1 cellular context compared by ENCODE assay signal in genomic region chr4:158786155-158786581, GRCh38.
TF ChIP-seq lines count a peak whose summit lies in the region.

No MANE protein-coding gene starts in this region.

TF ChIP-seq in HEK293, 187 proteins besides CTCF, POLR2A, EP300 and RAD21 (continued from another document):
- peak; percentile 42; the same call in 1 of the 2 replicates for TF ChIP-seq IKZF3 (tag by site-specific recombination; IDR thresholded peaks at IDR 0.05)
- peak; percentile 40; the same call in 1 of the 2 replicates for TF ChIP-seq ZEB2 (tag by site-specific recombination; IDR thresholded peaks at IDR 0.05)
- TF ChIP-seq ZSCAN30 (tag by site-specific recombination; IDR thresholded peaks at IDR 0.05): peak; percentile 33; the same call in 1 of the 2 replicates
- TF ChIP-seq ZNF558 (tag by site-specific recombination; IDR thresholded peaks at IDR 0.05): no peak
- peak; percentile 68 for TF ChIP-seq ZXDB (tag by site-specific recombination; IDR thresholded peaks at IDR 0.05)
- 0 out of 2 replicates have a peak, but pooled peaks have one; percentile 26 for TF ChIP-seq SCRT1 (tag by site-specific recombination; IDR thresholded peaks at IDR 0.05; ENCODE audit: borderline replicate concordance)
- TF ChIP-seq ZNF398 (tag by site-specific recombination; IDR thresholded peaks at IDR 0.05): no peak
- no peak for TF ChIP-seq ZNF639 (tag by site-specific recombination; IDR thresholded peaks at IDR 0.05)
- TF ChIP-seq ZNF280D (tag by site-specific recombination; IDR thresholded peaks at IDR 0.05): no peak
- no peak for TF ChIP-seq ZNF626 (tag by site-specific recombination; IDR thresholded peaks at IDR 0.05)
- peak; percentile 62; the same call in 1 of the 2 replicates for TF ChIP-seq WT1 (tag by site-specific recombination; IDR thresholded peaks at IDR 0.05)
- TF ChIP-seq, protein P1, sequence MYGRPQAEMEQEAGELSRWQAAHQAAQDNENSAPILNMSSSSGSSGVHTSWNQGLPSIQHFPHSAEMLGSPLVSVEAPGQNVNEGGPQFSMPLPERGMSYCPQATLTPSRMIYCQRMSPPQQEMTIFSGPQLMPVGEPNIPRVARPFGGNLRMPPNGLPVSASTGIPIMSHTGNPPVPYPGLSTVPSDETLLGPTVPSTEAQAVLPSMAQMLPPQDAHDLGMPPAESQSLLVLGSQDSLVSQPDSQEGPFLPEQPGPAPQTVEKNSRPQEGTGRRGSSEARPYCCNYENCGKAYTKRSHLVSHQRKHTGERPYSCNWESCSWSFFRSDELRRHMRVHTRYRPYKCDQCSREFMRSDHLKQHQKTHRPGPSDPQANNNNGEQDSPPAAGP (tag by site-specific recombination; IDR thresholded peaks at IDR 0.05): no peak
- peak; percentile 92 for TF ChIP-seq OSR2 (tag by site-specific recombination; IDR thresholded peaks at IDR 0.05)
- TF ChIP-seq, protein P2, sequence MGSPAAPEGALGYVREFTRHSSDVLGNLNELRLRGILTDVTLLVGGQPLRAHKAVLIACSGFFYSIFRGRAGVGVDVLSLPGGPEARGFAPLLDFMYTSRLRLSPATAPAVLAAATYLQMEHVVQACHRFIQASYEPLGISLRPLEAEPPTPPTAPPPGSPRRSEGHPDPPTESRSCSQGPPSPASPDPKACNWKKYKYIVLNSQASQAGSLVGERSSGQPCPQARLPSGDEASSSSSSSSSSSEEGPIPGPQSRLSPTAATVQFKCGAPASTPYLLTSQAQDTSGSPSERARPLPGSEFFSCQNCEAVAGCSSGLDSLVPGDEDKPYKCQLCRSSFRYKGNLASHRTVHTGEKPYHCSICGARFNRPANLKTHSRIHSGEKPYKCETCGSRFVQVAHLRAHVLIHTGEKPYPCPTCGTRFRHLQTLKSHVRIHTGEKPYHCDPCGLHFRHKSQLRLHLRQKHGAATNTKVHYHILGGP (tag by site-specific recombination; IDR thresholded peaks at IDR 0.05): peak; percentile 23; the same call in 1 of the 2 replicates
- TF ChIP-seq ZNF274 (IDR thresholded peaks at IDR 0.05; ENCODE audit: low read length): no peak
- no peak for TF ChIP-seq ZNF274 (tag by site-specific recombination; IDR thresholded peaks at IDR 0.05; ENCODE audit: borderline replicate concordance)
- peak; percentile 27; the same call in 1 of the 2 replicates for TF ChIP-seq SP7 (tag by site-specific recombination; IDR thresholded peaks at IDR 0.05)
- no peak for TF ChIP-seq ZBTB8A (tag by site-specific recombination; IDR thresholded peaks at IDR 0.05)
- TF ChIP-seq ZNF670 (tag by site-specific recombination; IDR thresholded peaks at IDR 0.05; ENCODE audit: low read depth): no peak
- TF ChIP-seq ZNF18 (tag by site-specific recombination; IDR thresholded peaks at IDR 0.05): peak; percentile 90
- peak; percentile 97 for TF ChIP-seq PRDM6 (tag by site-specific recombination; IDR thresholded peaks at IDR 0.05)
- TF ChIP-seq ZBTB44 (tag by site-specific recombination; IDR thresholded peaks at IDR 0.05): peak; percentile 67
- TF ChIP-seq ZNF510 (tag by site-specific recombination; IDR thresholded peaks at IDR 0.05; ENCODE audit: insufficient replicate concordance): no peak
- TF ChIP-seq ZNF138 (tag by site-specific recombination; IDR thresholded peaks at IDR 0.05; ENCODE audit: borderline replicate concordance): no peak
- no peak for TF ChIP-seq KLF9 (tag by site-specific recombination; IDR thresholded peaks at IDR 0.05; ENCODE audit: low read depth)
- no peak for TF ChIP-seq ZIC2 (tag by site-specific recombination; IDR thresholded peaks at IDR 0.05)
- no peak for TF ChIP-seq ZNF341 (tag by site-specific recombination; IDR thresholded peaks at IDR 0.05; ENCODE audit: low read depth)
